In genomic region chr4:82799006-82799881, GRCh38 we compare ENCODE assay signal across 1 cellular context.
TF ChIP-seq lines count a peak whose summit lies in the region.

No MANE protein-coding gene starts in this region.

TF ChIP-seq in IMR-90, 13 proteins besides CTCF, POLR2A, EP300 and RAD21:
- no peak for TF ChIP-seq CHD1 (IDR thresholded peaks at IDR 0.05; ENCODE audit: low read depth, low read length)
- no peak for TF ChIP-seq SMC3 (IDR thresholded peaks at IDR 0.05; ENCODE audit: low read depth, low read length)
- TF ChIP-seq MAFK (IDR thresholded peaks at IDR 0.05; ENCODE audit: low read depth, low read length) = no peak
- TF ChIP-seq USF2 (IDR thresholded peaks at IDR 0.05; ENCODE audit: low read depth, low read length) = no peak
- TF ChIP-seq FOS (IDR thresholded peaks at IDR 0.05; ENCODE audit: low read depth, low read length) = no peak
- no peak for TF ChIP-seq RCOR1 (IDR thresholded peaks at IDR 0.05; ENCODE audit: insufficient replicate concordance, low read length)
- TF ChIP-seq MAZ (IDR thresholded peaks at IDR 0.05; ENCODE audit: borderline replicate concordance, low read depth, low read length) = no peak
- TF ChIP-seq, protein P1, sequence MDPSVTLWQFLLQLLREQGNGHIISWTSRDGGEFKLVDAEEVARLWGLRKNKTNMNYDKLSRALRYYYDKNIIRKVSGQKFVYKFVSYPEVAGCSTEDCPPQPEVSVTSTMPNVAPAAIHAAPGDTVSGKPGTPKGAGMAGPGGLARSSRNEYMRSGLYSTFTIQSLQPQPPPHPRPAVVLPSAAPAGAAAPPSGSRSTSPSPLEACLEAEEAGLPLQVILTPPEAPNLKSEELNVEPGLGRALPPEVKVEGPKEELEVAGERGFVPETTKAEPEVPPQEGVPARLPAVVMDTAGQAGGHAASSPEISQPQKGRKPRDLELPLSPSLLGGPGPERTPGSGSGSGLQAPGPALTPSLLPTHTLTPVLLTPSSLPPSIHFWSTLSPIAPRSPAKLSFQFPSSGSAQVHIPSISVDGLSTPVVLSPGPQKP (IDR thresholded peaks at IDR 0.05; ENCODE audit: borderline replicate concordance, low read depth, low read length) = no peak
